Comparison of ENCODE assay signal across 17 cellular contexts in genomic region chr12:49609059-49609874, GRCh38. TPM values are rescaled to one million over a fixed set of nuclear protein-coding genes. Genes with fewer than 3 reads are reported as not detected.
DNase-seq lines count a peak whose midpoint lies in the region; ATAC-seq and TF ChIP-seq lines count a peak whose summit lies in the region.
"Had no signal": no experiment of that assay in that cellular context is flagged by ENCODE, and none has a peak within 500 bp of the region (broad histone marks: within the 10 kb centered on the region; RNA-seq: fewer than 3 reads in every experiment).

No MANE protein-coding gene starts in this region.

- no peaks in the 10 kb centered on the region for H3K4me1 Mint-ChIP-seq in endodermal cell

- H3K27ac ChIP-seq in right cardiac atrium (ENCODE audit: low read length) (no peak overlapping the region), right atrium auricular region (no peak overlapping the region), endodermal cell (ENCODE audit: low read depth, low read length) (no peak overlapping the region), lung (ENCODE audit: low read depth in 1 of 2, low read length in 1 of 2) (peak overlapping the region in 1 of 2 donors; percentile 45), upper lobe of right lung (no peak overlapping the region)
- H3K27ac ChIP-seq: BLaER1 treated with 17β-estradiol and CSF1 and Interleukin-3, amounts not matched to agents 10 nM and 100 nM; HL-60 had no signal

- no peaks in the 10 kb centered on the region for H3K36me3 Mint-ChIP-seq in endodermal cell (ENCODE audit: low read depth)

- peaks cover 3% of the 10 kb centered on the region for H3K27me3 Mint-ChIP-seq in endodermal cell (ENCODE audit: insufficient read depth)

- no peaks in the 10 kb centered on the region for H3K9me3 ChIP-seq in right cardiac atrium (ENCODE audit: control insufficient read depth, low read length)
- no peaks in the 10 kb centered on the region for H3K9me3 ChIP-seq in right atrium auricular region
- no peaks in the 10 kb centered on the region for H3K9me3 ChIP-seq in endodermal cell (ENCODE audit: control insufficient read depth, low read length)
- H3K9me3 ChIP-seq in lung (ENCODE audit: control insufficient read depth in 2 of 2, insufficient read depth in 1 of 2, low read length in 1 of 2), result no peaks in the 10 kb centered on the region
- H3K9me3 ChIP-seq in upper lobe of right lung, result no peaks in the 10 kb centered on the region

- peaks cover 5% of the 10 kb centered on the region for H3K9me3 Mint-ChIP-seq in endodermal cell

- H3K4me3 ChIP-seq in right cardiac atrium (ENCODE audit: low read length) (no peak overlapping the region), right atrium auricular region (no peak overlapping the region), endodermal cell (ENCODE audit: low read length) (no peak overlapping the region), lung (no peak overlapping the region), upper lobe of right lung (no peak overlapping the region)
- H3K4me3 ChIP-seq: BLaER1 treated with 17β-estradiol and CSF1 and Interleukin-3, amounts not matched to agents 10 nM and 100 nM; K562 had no signal

- H3K9ac ChIP-seq in endodermal cell (ENCODE audit: extremely low read depth, low read length, poor library complexity, severe bottlenecking), result no peak overlapping the region
- H3K9ac ChIP-seq: BLaER1 treated with 17β-estradiol and CSF1 and Interleukin-3, amounts not matched to agents 10 nM and 100 nM had no signal

- no peak for DNase-seq in right cardiac atrium
- DNase-seq in right atrium auricular region (ENCODE audit: low spot score), result no peak
- DNase-seq in endodermal cell, result peak; percentile 45
- peak; percentile 44 for DNase-seq in lung (ENCODE audit: low spot score)
- DNase-seq in upper lobe of right lung, result no peak
- DNase-seq in SK-N-DZ (ENCODE audit: low spot score), result no peak
- DNase-seq in SW480 (ENCODE audit: low spot score), result no peak
- DNase-seq: GF-D8, NCI-H1436, NCI-H2029 treated with DMSO at 0.1 percent for 48 hours, NCI-H2171 treated with DMSO at 0.1 percent for 48 hours, NCI-H446 treated with DMSO at 0.1 percent for 48 hours, NCI-H748 treated with DMSO at 0.1 percent for 48 hours had no signal

- intact Hi-C loops in right cardiac atrium (cut with DNase I), result no loop called here
- intact Hi-C loops in upper lobe of right lung (cut with DNase I), result no loop called here

- peak; percentile 26 to 31 for ATAC-seq in right cardiac atrium
- ATAC-seq in lung (ENCODE audit: insufficient read depth, low FRiP score), result peak; percentile 41
- peak; percentile 93 for ATAC-seq in upper lobe of right lung
- ATAC-seq in HG02571 (IDR thresholded peaks at IDR 0.05; ENCODE audit: unreplicated experiment), result no peak
- ATAC-seq: K562 had no signal

- H3K4me1 ChIP-seq in right cardiac atrium (ENCODE audit: control insufficient read depth, insufficient read depth, low read length), result no peaks in the 10 kb centered on the region
- no peaks in the 10 kb centered on the region for H3K4me1 ChIP-seq in right atrium auricular region
- no peaks in the 10 kb centered on the region for H3K4me1 ChIP-seq in endodermal cell (ENCODE audit: control insufficient read depth, insufficient read depth, low read length)
- no peaks in the 10 kb centered on the region for H3K4me1 ChIP-seq in lung (ENCODE audit: control insufficient read depth in 2 of 2, insufficient read depth in 2 of 2, low read length in 2 of 2)
- no peaks in the 10 kb centered on the region for H3K4me1 ChIP-seq in upper lobe of right lung

- H3K4me3 Mint-ChIP-seq in endodermal cell, result no peak overlapping the region

- H3K36me3 ChIP-seq in right atrium auricular region, result no peaks in the 10 kb centered on the region
- H3K36me3 ChIP-seq in endodermal cell (ENCODE audit: control insufficient read depth, insufficient read depth, low read length), result no peaks in the 10 kb centered on the region
- H3K36me3 ChIP-seq in lung (ENCODE audit: control insufficient read depth in 2 of 2, insufficient read depth in 2 of 2, low read length in 2 of 2), result no peaks in the 10 kb centered on the region
- H3K36me3 ChIP-seq in upper lobe of right lung, result no peaks in the 10 kb centered on the region

- H3K27ac Mint-ChIP-seq in endodermal cell, result no peak overlapping the region

- 94% methylated on average over 2 of the region's 2 CpGs for WGBS in right cardiac atrium
- 96 to 100% methylated on average over 2 of the region's 2 CpGs for WGBS in endodermal cell (ENCODE audit: insufficient coverage in 1 of 2, insufficient read length in 1 of 2), 2 experiments
- WGBS in lung, 2 donors, result 70 to 88% methylated on average over 2 of the region's 2 CpGs

- TF ChIP-seq CTCF in right atrium auricular region (IDR thresholded peaks at IDR 0.05), result no peak
- no peak for TF ChIP-seq CTCF in endodermal cell (conservative IDR thresholded peaks at IDR 0.05)
- no peak for TF ChIP-seq CTCF in lung (IDR thresholded peaks at IDR 0.05; ENCODE audit: control extremely low read depth, extremely low read depth)
- TF ChIP-seq CTCF in upper lobe of right lung (IDR thresholded peaks at IDR 0.05), result no peak

- H3K27me3 ChIP-seq in right cardiac atrium (ENCODE audit: control insufficient read depth, insufficient read depth) (no peaks in the 10 kb centered on the region), right atrium auricular region (no peaks in the 10 kb centered on the region), endodermal cell (ENCODE audit: control insufficient read depth, insufficient read depth, low read length, poor library complexity, severe bottlenecking) (no peaks in the 10 kb centered on the region), lung (ENCODE audit: control insufficient read depth, insufficient read depth) (no peaks in the 10 kb centered on the region), upper lobe of right lung (no peaks in the 10 kb centered on the region)
- H3K27me3 ChIP-seq: BLaER1 treated with 17β-estradiol and CSF1 and Interleukin-3, amounts not matched to agents 10 nM and 100 nM had no signal

RNA-seq across cellular contexts. Expression of gene FAM186B, which starts 3.8 kb away (rescaled TPM):
- total RNA-seq in right cardiac atrium (under 1 TPM; 0.17 to 0.74 (median 0.43) TPM), right atrium auricular region (under 1 TPM in 1 of 2 donors, not detected in 1; 0.28 TPM), endodermal cell (under 1 TPM; 0.22 to 0.26 TPM), lung (under 1 TPM; 0.54 to 0.80 TPM), upper lobe of right lung (0.75 TPM)
- polyA plus RNA-seq in right cardiac atrium (0.16 TPM), lung (under 1 TPM; 0.17 to 0.31 TPM)
- polyA plus RNA-seq in endodermal cell (2013, experiment 1 of 2), result 0.18 TPM
- 0.08 TPM for polyA plus RNA-seq in endodermal cell (2013, experiment 2 of 2)
- 0.10 and 0.48 TPM in 2 replicates for polyA plus RNA-seq in SK-N-DZ (2014; cell fraction: cytosol; rRNA removed)
- polyA plus RNA-seq in SK-N-DZ (2014; cell fraction: nucleus; rRNA removed), result 0.25 TPM in 1 of 2 replicates, not detected in the other

RNA-seq across cellular contexts. Expression of gene PRPF40B, which starts 14.1 kb away (rescaled TPM):
- total RNA-seq in right cardiac atrium (10 to 100 TPM; 19.2 to 26.7 (median 22.1) TPM), right atrium auricular region (10 to 100 TPM; 14.9 to 16.0 TPM), endodermal cell (10 to 100 TPM; 33.8 to 45.6 TPM), lung (10 to 100 TPM; 15.8 to 20.0 TPM), upper lobe of right lung (19.9 TPM)
- polyA plus RNA-seq in right cardiac atrium (15.9 TPM), lung (10 to 100 TPM; 10.0 to 18.3 TPM)
- polyA plus RNA-seq in endodermal cell (2013, experiment 1 of 2), result 29.5 TPM
- 25.0 TPM for polyA plus RNA-seq in endodermal cell (2013, experiment 2 of 2)
- 11.2 and 12.7 TPM in 2 replicates for polyA plus RNA-seq in SK-N-DZ (2014; cell fraction: cytosol; rRNA removed)
- polyA plus RNA-seq in SK-N-DZ (2014; cell fraction: nucleus; rRNA removed), result 60.3 and 78.8 TPM in 2 replicates

RNA-seq across cellular contexts. Expression of gene MCRS1, which starts 41.3 kb away (rescaled TPM):
- total RNA-seq in right cardiac atrium (100 to 1,000 TPM in 1 of 4 donors, 10 to 100 TPM in 3; 81.7 to 115 (median 87.0) TPM), right atrium auricular region (10 to 100 TPM; 81.8 to 82.8 TPM), endodermal cell (10 to 100 TPM; 97.5 to 98.9 TPM), lung (10 to 100 TPM; 35.6 to 55.8 TPM), upper lobe of right lung (54.0 TPM)
- polyA plus RNA-seq in right cardiac atrium (72.3 TPM), lung (10 to 100 TPM; 48.0 to 50.0 TPM)
- 65.0 TPM for polyA plus RNA-seq in endodermal cell (2013, experiment 1 of 2)
- 59.2 TPM for polyA plus RNA-seq in endodermal cell (2013, experiment 2 of 2)
- 128 and 140 TPM in 2 replicates for polyA plus RNA-seq in SK-N-DZ (2014; cell fraction: cytosol; rRNA removed)
- 202 and 227 TPM in 2 replicates for polyA plus RNA-seq in SK-N-DZ (2014; cell fraction: nucleus; rRNA removed)

Comparison
In these comparisons a context has a peak if more than half of its experiments do, and no peak if none do; other contexts are left out.
1. DNase-seq: peak in endodermal cell (single experiment) and lung (single experiment); none in right cardiac atrium (0 of 3), right atrium auricular region (single experiment), upper lobe of right lung (single experiment), SK-N-DZ (single experiment) and SW480 (single experiment).